In genomic region chr3:18070944-18071343, GRCh38 we compare ENCODE assay signal across 7 cellular contexts.
"Had no signal": no experiment of that assay in that cellular context is flagged by ENCODE, and none has a peak within 500 bp of the region (broad histone marks: within the 10 kb centered on the region; RNA-seq: fewer than 3 reads in every experiment).

No MANE protein-coding gene starts in this region.

- DNase-seq: GDM1, GF-D8 had no signal

- FAIRE-seq: G401.6, GM12891, GM12892, GM18507, GM19239 had no signal
